In the genomic region with DNA sequence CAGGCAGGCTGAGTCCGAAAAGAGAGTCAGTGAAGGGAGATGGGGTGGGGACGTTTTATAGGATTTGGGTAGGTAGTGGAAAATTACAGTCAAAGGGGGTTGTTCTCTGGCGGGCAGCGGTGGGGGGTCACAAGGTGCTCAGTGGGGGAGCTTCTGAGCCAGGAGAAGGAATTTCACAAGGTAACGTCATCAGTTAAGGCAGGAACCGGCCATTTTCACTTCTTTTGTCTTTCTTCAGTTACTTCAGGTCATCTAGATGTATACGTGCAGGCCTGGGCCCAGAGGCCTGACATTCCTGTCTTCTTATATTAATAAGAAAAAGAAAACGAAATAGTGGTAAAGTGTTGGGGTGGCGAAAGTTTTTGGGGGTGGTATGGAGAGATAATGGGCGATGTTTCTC, we compare ENCODE assay signal across 4 cellular contexts. TPM values are rescaled to one million over a fixed set of nuclear protein-coding genes. Genes with fewer than 3 reads are reported as not detected.
"Had no signal": no experiment of that assay in that cellular context is flagged by ENCODE, and none has a peak within 500 bp of the region (broad histone marks: within the 10 kb centered on the region; RNA-seq: fewer than 3 reads in every experiment).

No MANE protein-coding gene starts in this region.

RNA-seq across cellular contexts. Expression of a gene that starts 14.7 kb away (rescaled TPM):
- total RNA-seq: GM23248, HT-29 had no signal
- polyA plus RNA-seq: GM23248 had no signal

RNA-seq across cellular contexts. Expression of a gene that starts 24.0 kb away (rescaled TPM):
- total RNA-seq: GM23248, H4, HT-29 had no signal
- polyA plus RNA-seq: GM23248, IgD-negative memory B cell had no signal
